7 cellular contexts compared by ENCODE assay signal in the genomic region with DNA sequence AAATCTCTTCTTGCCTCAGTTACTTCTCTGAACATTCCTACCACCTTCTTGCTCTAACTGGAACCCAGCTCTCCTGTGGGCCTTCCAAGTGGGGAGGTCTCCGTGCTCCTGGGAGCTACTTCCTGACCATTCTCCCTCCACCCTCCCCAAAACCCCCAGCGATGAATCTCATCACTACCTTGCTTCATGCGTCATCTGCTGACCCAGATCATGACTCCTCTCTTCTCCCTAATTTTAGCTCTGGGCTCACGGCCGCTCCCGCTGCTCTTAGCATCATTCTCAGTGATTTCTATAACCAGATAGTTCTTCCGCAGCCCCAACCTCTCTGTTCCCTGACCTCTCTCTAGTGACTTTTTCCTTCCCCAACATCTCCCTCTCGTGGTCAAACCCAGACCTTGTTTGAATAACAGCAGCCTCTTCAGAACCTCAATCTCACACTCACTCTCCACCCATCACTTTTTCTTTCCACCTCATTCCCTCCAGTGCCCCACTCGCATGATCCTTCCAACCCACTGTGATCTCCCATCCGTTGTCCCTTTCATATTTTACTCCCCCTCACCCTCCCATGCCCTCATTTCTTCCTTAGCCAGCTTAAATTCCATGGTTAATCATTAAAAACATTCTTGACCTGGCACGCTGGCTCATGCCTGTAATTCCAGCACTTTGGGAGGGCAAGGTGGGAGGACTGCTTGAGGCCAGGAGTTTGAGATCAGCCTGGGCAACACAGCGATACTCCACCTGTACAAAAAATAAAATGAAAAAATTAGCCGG. TPM values are rescaled to one million over a fixed set of nuclear protein-coding genes. Genes with fewer than 3 reads are reported as not detected.
DNase-seq lines count a peak whose midpoint lies in the region; ATAC-seq and TF ChIP-seq lines count a peak whose summit lies in the region.

No MANE protein-coding gene starts in this region.

- BruUV-seq in IMR-90 (replicated peaks; lab: Mats Ljungman, UMichigan) = no TSS peak

- 0 out of 2 replicates have a peak, but pooled peaks cover 3% of the 10 kb centered on the region for H3K9me1 ChIP-seq in IMR-90 (ENCODE audit: insufficient read depth, low read length)

- H2AFZ ChIP-seq in IMR-90 (replicated peaks; ENCODE audit: low read length, poor library complexity) (no peak overlapping the region), OCI-LY3 (ENCODE audit: low read depth, low read length) (no peak overlapping the region)

- no peak overlapping the region for H3K14ac ChIP-seq in IMR-90 (replicated peaks; ENCODE audit: low read depth, low read length)

- H3K23ac ChIP-seq in IMR-90 (ENCODE audit: low read depth, low read length) = no peak overlapping the region

- no peak overlapping the region for H4K8ac ChIP-seq in IMR-90 (ENCODE audit: low read depth in 2 of 2, low read length in 2 of 2)

- no peak overlapping the region for H3K27ac ChIP-seq in DOHH2 (ENCODE audit: low read depth, low read length)
- no peak overlapping the region for H3K27ac ChIP-seq in IMR-90 (ENCODE audit: insufficient read depth, low read length)
- H3K27ac ChIP-seq in OCI-LY3 (ENCODE audit: low read length) = no peak overlapping the region
- no peak overlapping the region for H3K27ac ChIP-seq in spleen

- ATAC-seq in IMR-90 (ENCODE audit: low read depth) (no peak), GM18907 (IDR thresholded peaks at IDR 0.05; ENCODE audit: unreplicated experiment) (no peak)

- H3K18ac ChIP-seq in IMR-90 (ENCODE audit: low read depth, low read length) = no peak overlapping the region

- H3K4ac ChIP-seq in IMR-90 (ENCODE audit: low read depth, low read length) = no peak overlapping the region

- H3K9me3 ChIP-seq in DOHH2 (ENCODE audit: control insufficient read depth, insufficient read depth, low read length) = no peaks in the 10 kb centered on the region
- no peaks in the 10 kb centered on the region for H3K9me3 ChIP-seq in IMR-90 (ENCODE audit: control insufficient read depth, insufficient read depth, low read length)
- no peaks in the 10 kb centered on the region for H3K9me3 ChIP-seq in OCI-LY3 (ENCODE audit: insufficient read depth, low read length)
- no peaks in the 10 kb centered on the region for H3K9me3 ChIP-seq in spleen

- 0 out of 2 replicates have a peak, but pooled peaks have one; percentile 16 for TF ChIP-seq RAD21 in IMR-90 (IDR thresholded peaks at IDR 0.05; ENCODE audit: low read length)

- WGBS in IMR-90 (ENCODE audit: extremely low coverage in 2 of 2, insufficient read length in 1 of 2), 2 experiments = 81 to 100% methylated on average over 1 to 8 of the region's 13 CpGs
- WGBS in spleen, 5 donors = 53 to 70% (median 59%) methylated on average over 13 of the region's 13 CpGs

- H2AK5ac ChIP-seq in IMR-90 (ENCODE audit: low read depth, low read length) = no peak overlapping the region

- POLR2A ChIA-PET in IMR-90 (lab: Charles Lee; ENCODE audit: unreplicated experiment) = no interaction called here

- H2AK9ac ChIP-seq in IMR-90 (replicated peaks; ENCODE audit: low read depth, low read length, poor library complexity) = no peak overlapping the region

- no peak overlapping the region for H4K5ac ChIP-seq in IMR-90 (ENCODE audit: low read depth, low read length)

- no peaks in the 10 kb centered on the region for H3K4me1 ChIP-seq in DOHH2 (ENCODE audit: control insufficient read depth, low read length)
- H3K4me1 ChIP-seq in IMR-90 (ENCODE audit: control insufficient read depth, insufficient read depth, low read length) = peaks cover 2% of the 10 kb centered on the region; the same call in 1 of the 2 replicates
- H3K4me1 ChIP-seq in OCI-LY3 (ENCODE audit: low read length) = no peaks in the 10 kb centered on the region
- peaks cover 8 to 15% (median 11%) of the 10 kb centered on the region in 6 donors for H3K4me1 ChIP-seq in spleen

- TF ChIP-seq POLR2A in IMR-90 (IDR thresholded peaks at IDR 0.05; ENCODE audit: low read depth, low read length) (no peak), spleen (IDR thresholded peaks at IDR 0.05) (no peak)

- no peak overlapping the region for H2BK5ac ChIP-seq in IMR-90 (ENCODE audit: low read depth, low read length, poor library complexity, severe bottlenecking)

- in situ Hi-C loops in IMR-90 (cut with MboI; ENCODE audit: low sequenced_read_pairs) = loop anchor here (10.0 kb wide), 1 partner anchor 372 kb away; the partner anchor contains the start of gene LRFN1

- CTCF ChIA-PET in IMR-90 (lab: Yijun Ruan, JAX) = interaction anchor here (0.6 to 1.0 kb wide), 2 partner anchors 22 to 578 kb away, joined by 3 to 5 read pairs; partner anchors contain the start of genes MRPS12, PSMD8 and SARS2

- DNase-seq in IMR-90 (peak; percentile 16), fibroblast of pulmonary artery (ENCODE audit: low read depth) (peak; percentile 16), spleen (peak; percentile 18), NCI-H187 treated with DMSO at 0.1 percent for 48 hours (lab: John Stamatoyannopoulos, UW) (no peak)

- H3K56ac ChIP-seq in IMR-90 (ENCODE audit: extremely low read depth, insufficient read depth, low read length) = no peak overlapping the region

- no peak overlapping the region for H2BK15ac ChIP-seq in IMR-90 (ENCODE audit: low read depth, low read length)

- H3K36me3 ChIP-seq in DOHH2 (ENCODE audit: control insufficient read depth, low read length) = no peaks in the 10 kb centered on the region
- H3K36me3 ChIP-seq in IMR-90 (ENCODE audit: control insufficient read depth, insufficient read depth, low read length) = no peaks in the 10 kb centered on the region
- H3K36me3 ChIP-seq in OCI-LY3 (replicated peaks; ENCODE audit: low read depth, low read length) = peaks cover 49% of the 10 kb centered on the region
- H3K36me3 ChIP-seq in spleen = no peaks in the 10 kb centered on the region

- no peak overlapping the region for H2BK20ac ChIP-seq in IMR-90 (ENCODE audit: low read depth, low read length)

- H4K91ac ChIP-seq in IMR-90 (ENCODE audit: insufficient read depth, low read depth, low read length) = no peak overlapping the region

- no peak overlapping the region for H2BK120ac ChIP-seq in IMR-90 (ENCODE audit: low read depth, low read length)

- H3K4me3 ChIP-seq in DOHH2 (ENCODE audit: low read length) = no peak overlapping the region
- no peak overlapping the region for H3K4me3 ChIP-seq in IMR-90 (ENCODE audit: insufficient read depth, low read depth, low read length)
- no peak overlapping the region for H3K4me3 ChIP-seq in OCI-LY3 (ENCODE audit: low read length)
- H3K4me3 ChIP-seq in fibroblast of pulmonary artery (replicated peaks; ENCODE audit: low read depth, low read length) = no peak overlapping the region
- H3K4me3 ChIP-seq in spleen = no peak overlapping the region

- H3K9ac ChIP-seq in IMR-90 (ENCODE audit: low read depth, low read length) = no peak overlapping the region
- no peak overlapping the region for H3K9ac ChIP-seq in OCI-LY3 (ENCODE audit: low read length)

- intact Hi-C loops in IMR-90 (cut with micrococcal nuclease) = no loop called here
- intact Hi-C loops in spleen (cut with DNase I; ENCODE audit: low total_unique reads) = no loop called here

- H3F3A ChIP-seq in DOHH2 (ENCODE audit: control insufficient read depth, insufficient read depth) = no peaks in the 10 kb centered on the region

- H3K4me2 ChIP-seq in DOHH2 (ENCODE audit: low read length) (0 out of 2 replicates have a peak overlapping the region, but pooled peaks have one; percentile 22), IMR-90 (ENCODE audit: low read depth, low read length) (no peak overlapping the region), OCI-LY3 (ENCODE audit: low read length) (no peak overlapping the region)

- H3K27me3 ChIP-seq in DOHH2 (ENCODE audit: control insufficient read depth, low read length) (peaks cover 10% of the 10 kb centered on the region; the same call in 1 of the 2 replicates), IMR-90 (ENCODE audit: control insufficient read depth, insufficient read depth, low read length) (no peaks in the 10 kb centered on the region), OCI-LY3 (ENCODE audit: low read depth, low read length) (no peaks in the 10 kb centered on the region), spleen (replicated peaks in 1 of 7) (peaks cover 0 to 61% (median 10%) of the 10 kb centered on the region in 7 donors)

- H3K9me2 ChIP-seq in DOHH2 (replicated peaks; ENCODE audit: control insufficient read depth, low read length) = no peaks in the 10 kb centered on the region

- H4K20me1 ChIP-seq in DOHH2 (ENCODE audit: control insufficient read depth, insufficient read depth, low read depth, low read length) (no peaks in the 10 kb centered on the region), IMR-90 (ENCODE audit: insufficient read depth, low read length) (no peaks in the 10 kb centered on the region; the same call in 1 of the 2 replicates), OCI-LY3 (ENCODE audit: insufficient read depth, low read length) (peaks cover 11% of the 10 kb centered on the region)

- H3K79me2 ChIP-seq in DOHH2 (ENCODE audit: control insufficient read depth, low read length) (no peaks in the 10 kb centered on the region), OCI-LY3 (ENCODE audit: low read length) (peaks cover under 1% of the 10 kb centered on the region; the same call in 1 of the 2 replicates)

- no peaks in the 10 kb centered on the region for H3K79me1 ChIP-seq in IMR-90 (ENCODE audit: low read depth in 1 of 2, low read length in 2 of 2)

- dilution Hi-C loops in IMR-90 (cut with HindIII; ENCODE audit: low sequenced_read_pairs, unreplicated experiment) = no loop called here

- peak; percentile 55 for TF ChIP-seq CTCF in DOHH2 (IDR thresholded peaks at IDR 0.05; ENCODE audit: low read depth, low read length, poor library complexity, severe bottlenecking)
- peak; percentile 33 for TF ChIP-seq CTCF in IMR-90 (conservative IDR thresholded peaks at IDR 0.05; ENCODE audit: low read depth, low read length)
- peak; percentile 40 for TF ChIP-seq CTCF in OCI-LY3 (IDR thresholded peaks at IDR 0.05; ENCODE audit: low read depth, low read length)
- no peak for TF ChIP-seq CTCF in fibroblast of pulmonary artery (IDR thresholded peaks at IDR 0.05; ENCODE audit: low read length, missing control alignments)
- TF ChIP-seq CTCF in spleen (IDR thresholded peaks at IDR 0.05 in 8 of 11, conservative IDR thresholded peaks at IDR 0.05 in 3 of 11) = peak in 9 of 11 experiments; percentile 24 to 66 (median 42)

RNA-seq across cellular contexts. Expression of gene MRPS12, which starts 21.8 kb away (rescaled TPM):
- total RNA-seq in IMR-90 (2012; rRNA removed) (26.4 and 26.7 TPM in 2 replicates), spleen (10 to 100 TPM; 23.2 to 32.6 (median 26.0) TPM)
- polyA plus RNA-seq in IMR-90 (2012; rRNA removed) (75.4 and 97.4 TPM in 2 replicates), spleen (10 to 100 TPM; 25.5 to 47.8 (median 47.1) TPM)
- polyA plus RNA-seq in IMR-90 (2012; cell fraction: cytosol; rRNA removed) = 45.7 and 79.8 TPM in 2 replicates
- 20.4 and 41.5 TPM in 2 replicates for polyA plus RNA-seq in IMR-90 (2012; cell fraction: nucleus; rRNA removed; ENCODE audit: low replicate concordance)

RNA-seq across cellular contexts. Expression of gene SARS2, which starts 22.0 kb away (rescaled TPM):
- total RNA-seq in IMR-90 (2012; rRNA removed) (8.3 and 10.8 TPM in 2 replicates), spleen (10 to 100 TPM; 12.5 to 37.4 (median 24.6) TPM)
- polyA plus RNA-seq in IMR-90 (2012; rRNA removed) (33.4 and 40.3 TPM in 2 replicates), spleen (10 to 100 TPM; 25.6 to 70.3 (median 50.7) TPM)
- 10.1 and 17.9 TPM in 2 replicates for polyA plus RNA-seq in IMR-90 (2012; cell fraction: cytosol; rRNA removed)
- 126 and 287 TPM in 2 replicates for polyA plus RNA-seq in IMR-90 (2012; cell fraction: nucleus; rRNA removed; ENCODE audit: low replicate concordance)

RNA-seq across cellular contexts. Expression of gene FBXO17, which starts 23.0 kb away (rescaled TPM):
- total RNA-seq in IMR-90 (2012; rRNA removed) (10.8 and 11.9 TPM in 2 replicates), spleen (1 to 10 TPM; 3.6 to 7.7 (median 5.0) TPM)
- polyA plus RNA-seq in IMR-90 (2012; rRNA removed) (20.7 and 22.6 TPM in 2 replicates), spleen (1 to 10 TPM in 2 of 3 donors, under 1 TPM in 1; 0.91 to 2.6 (median 2.2) TPM)
- polyA plus RNA-seq in IMR-90 (2012; cell fraction: cytosol; rRNA removed) = 22.8 and 28.6 TPM in 2 replicates
- 43.7 and 78.5 TPM in 2 replicates for polyA plus RNA-seq in IMR-90 (2012; cell fraction: nucleus; rRNA removed; ENCODE audit: low replicate concordance)

RNA-seq across cellular contexts. Expression of gene CCER2, which starts 40.6 kb away (rescaled TPM):
- total RNA-seq in IMR-90 (2012; rRNA removed) = not detected in 2 replicates
- 0.19 and 0.22 TPM in 2 replicates for polyA plus RNA-seq in IMR-90 (2012; rRNA removed)
- polyA plus RNA-seq in IMR-90 (2012; cell fraction: cytosol; rRNA removed) = not detected in 2 replicates
- polyA plus RNA-seq in IMR-90 (2012; cell fraction: nucleus; rRNA removed; ENCODE audit: low replicate concordance) = 1.3 and 1.5 TPM in 2 replicates
- total RNA-seq in spleen = 1 to 10 TPM in 1 of 7 donors, under 1 TPM in 3, not detected in 3; 0.34 to 1.1 (median 0.57) TPM
- 1 to 10 TPM in 1 of 3 donors, under 1 TPM in 2; 0.77 to 2.9 (median 0.86) TPM for polyA plus RNA-seq in spleen

RNA-seq across cellular contexts. Expression of gene NFKBIB, which starts 52.8 kb away (rescaled TPM):
- 6.4 and 7.5 TPM in 2 replicates for total RNA-seq in IMR-90 (2012; rRNA removed)
- polyA plus RNA-seq in IMR-90 (2012; rRNA removed) = 25.5 and 36.2 TPM in 2 replicates
- 34.5 and 35.8 TPM in 2 replicates for polyA plus RNA-seq in IMR-90 (2012; cell fraction: cytosol; rRNA removed)
- polyA plus RNA-seq in IMR-90 (2012; cell fraction: nucleus; rRNA removed; ENCODE audit: low replicate concordance) = 11.9 and 21.6 TPM in 2 replicates
- 10 to 100 TPM; 18.1 to 29.0 (median 21.1) TPM for total RNA-seq in spleen
- polyA plus RNA-seq in spleen = 10 to 100 TPM; 22.8 to 33.5 (median 23.5) TPM
